ENCODE assay signal across 8 cellular contexts in the genomic region with DNA sequence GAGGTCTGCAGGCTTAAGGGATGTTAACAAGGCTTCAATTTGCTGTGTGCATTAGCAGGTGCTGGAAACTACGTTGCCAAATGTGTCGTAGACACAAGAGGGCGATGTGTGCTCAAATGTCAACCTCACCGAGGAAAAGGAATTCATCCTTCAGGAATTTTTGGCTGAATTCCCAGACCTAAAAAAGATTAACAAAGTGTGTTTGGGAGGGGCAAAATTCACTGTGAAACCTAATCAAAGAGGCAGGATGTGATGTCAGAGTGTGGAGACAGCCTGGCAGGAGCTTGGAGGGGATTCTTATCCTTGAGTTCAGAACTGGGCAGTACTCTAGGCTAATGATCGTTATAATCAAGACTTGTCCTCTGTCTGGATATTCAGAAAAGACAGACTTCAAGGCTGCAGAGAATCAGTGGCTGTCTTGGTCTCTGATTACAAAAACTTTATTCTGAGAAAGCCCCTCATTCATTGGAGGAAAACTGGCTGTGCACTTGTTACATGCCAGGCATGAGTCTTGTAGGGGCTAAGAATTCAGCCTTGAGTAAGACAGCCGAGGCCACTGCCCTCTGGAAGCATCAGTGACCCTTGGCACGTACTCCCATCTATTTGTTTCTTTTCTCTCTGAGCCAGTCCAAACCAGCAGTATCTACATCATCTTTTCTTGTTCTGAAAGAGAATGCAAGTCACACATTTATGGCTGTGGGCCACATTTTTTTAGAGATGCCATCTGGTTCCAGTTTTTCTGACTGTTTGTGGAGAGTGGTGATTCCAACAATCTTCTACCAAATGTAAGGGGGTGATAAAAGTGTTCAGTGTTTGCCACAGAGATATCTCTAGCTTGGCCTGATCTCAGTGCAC. TPM values are rescaled to one million over a fixed set of nuclear protein-coding genes. Genes with fewer than 3 reads are reported as not detected.
DNase-seq lines count a peak whose midpoint lies in the region; ATAC-seq and TF ChIP-seq lines count a peak whose summit lies in the region.

No MANE protein-coding gene starts in this region.

- peak; percentile 88 for TF ChIP-seq CTCF in AG10803 (conservative IDR thresholded peaks at IDR 0.05; ENCODE audit: low read length)
- TF ChIP-seq CTCF in choroid plexus epithelial cell (conservative IDR thresholded peaks at IDR 0.05; ENCODE audit: low read depth, low read length): peak; percentile 81

- intact Hi-C loops in left colon (cut with DNase I, micrococcal nuclease): loop anchor here in 1 of 2 donors (10.0 kb wide), 1 partner anchor 358 kb away; no protein-coding TSS in a partner anchor

- DNase-seq in AG10803 (ENCODE audit: low read depth) (peak; percentile 97), HUDEP-2 (lab: John Stamatoyannopoulos, UW; ENCODE audit: unreplicated experiment in 76 of 76) (peak in 65 of 76 experiments; percentile 5 to 85 (median 45)), OCI-M1 (lab: John Stamatoyannopoulos, UW) (peak; percentile 74), choroid plexus epithelial cell (ENCODE audit: low read depth) (peak; percentile 96), left colon (peak; percentile 60 to 75), stromal cell of bone marrow (ENCODE audit: low read depth) (peak; percentile 95), NOMO-1 (lab: John Stamatoyannopoulos, UW; ENCODE audit: unreplicated experiment in 2 of 2) (no peak)

- H3K4me3 ChIP-seq in AG10803 (ENCODE audit: low read length) (peak overlapping the region; percentile 24), choroid plexus epithelial cell (ENCODE audit: low read depth, low read length) (no peak overlapping the region)

- ATAC-seq in GM18511 (IDR thresholded peaks at IDR 0.05; ENCODE audit: unreplicated experiment): peak; percentile 49
- ATAC-seq in left colon: peak; percentile 84

RNA-seq across cellular contexts. Expression of gene SCYGR1, which starts 18.7 kb away (rescaled TPM):
- not detected for total RNA-seq in left colon

RNA-seq across cellular contexts. Expression of gene TM4SF20, which starts 27.3 kb away (rescaled TPM):
- 10 to 100 TPM in 1 of 2 donors, 1 to 10 TPM in 1; 3.8 to 54.3 TPM for total RNA-seq in left colon

Comparison
In these comparisons a context has a peak if more than half of its experiments do, and no peak if none do; other contexts are left out.
1. DNase-seq: peak in AG10803 (single experiment), HUDEP-2 (65 of 76), OCI-M1 (single experiment), choroid plexus epithelial cell (single experiment), left colon (2 of 2) and stromal cell of bone marrow (single experiment); none in NOMO-1 (0 of 2).